In genomic region chr2:153478289-153479261, GRCh38 we compare ENCODE assay signal across 1 cellular context.
A peak's percentile ranks its signal among the peaks of the same experiment; 100 is the strongest.
TF ChIP-seq lines count a peak whose summit lies in the region.

Gene RPRM, minus strand, starts transcription at chr2:153478762. Its CDS starts 197 bp downstream, at chr2:153478565.

TF ChIP-seq in H1, 55 proteins besides CTCF, POLR2A, EP300 and RAD21 (continued from another document):
- TF ChIP-seq E2F6 (IDR thresholded peaks at IDR 0.05) (peak; percentile 78), SP1 (IDR thresholded peaks at IDR 0.05; ENCODE audit: low read depth, low read length) (0 out of 2 replicates have a peak, but pooled peaks have one; percentile 19), BCL11A (IDR thresholded peaks at IDR 0.05; ENCODE audit: low read depth in 2 of 2, low read length in 2 of 2) (no peak), SIN3A (conservative IDR thresholded peaks at IDR 0.05 in 1 of 2, IDR thresholded peaks at IDR 0.05 in 1 of 2; ENCODE audit: low read depth in 1 of 2, low read length in 2 of 2) (0 out of 4 replicates have a peak, but pooled peaks of 1 of the 2 experiments have one; percentile 4), TAF1 (IDR thresholded peaks at IDR 0.05; ENCODE audit: low read depth, low read length) (peak; percentile 45; the same call in 1 of the 2 replicates), HDAC2 (IDR thresholded peaks at IDR 0.05; ENCODE audit: borderline replicate concordance in 1 of 2, low read depth in 2 of 2, low read length in 2 of 2) (0 out of 4 replicates have a peak, but pooled peaks of 1 of the 2 experiments have one; percentile 16), RNF2 (IDR thresholded peaks at IDR 0.05; ENCODE audit: borderline replicate concordance, low read depth, low read length, missing control alignments, poor library complexity, severe bottlenecking) (peak; percentile 43), EZH2 (IDR thresholded peaks at IDR 0.05; ENCODE audit: low read depth, low read length, severe bottlenecking) (peak; percentile 47), ASH2L (IDR thresholded peaks at IDR 0.05; ENCODE audit: low read length) (peak; percentile 88), MAX (IDR thresholded peaks at IDR 0.05) (peak; percentile 31; the same call in 1 of the 2 replicates), POLR2AphosphoS5 (IDR thresholded peaks at IDR 0.05; ENCODE audit: low read depth, low read length) (no peak), KDM4A (IDR thresholded peaks at IDR 0.05; ENCODE audit: low read depth, low read length, severe bottlenecking) (peak; percentile 85), SIX5 (IDR thresholded peaks at IDR 0.05; ENCODE audit: low read depth, low read length) (no peak), CTBP2 (IDR thresholded peaks at IDR 0.05; ENCODE audit: borderline replicate concordance, insufficient read depth, insufficient read length, low read length) (peak; percentile 59), KDM1A (IDR thresholded peaks at IDR 0.05; ENCODE audit: borderline replicate concordance, low read length) (no peak; the same call in 1 of the 2 replicates), JUND (IDR thresholded peaks at IDR 0.05; ENCODE audit: low read length) (peak; percentile 45; the same call in 1 of the 2 replicates), YY1 (IDR thresholded peaks at IDR 0.05; ENCODE audit: low read depth, low read length) (0 out of 2 replicates have a peak, but pooled peaks have one; percentile 9), JUN (IDR thresholded peaks at IDR 0.05; ENCODE audit: low read depth, low read length) (no peak), RBBP5 (IDR thresholded peaks at IDR 0.05; ENCODE audit: borderline replicate concordance, low read depth, low read length) (peak; percentile 37; the same call in 1 of the 2 replicates), SP2 (IDR thresholded peaks at IDR 0.05; ENCODE audit: low read length) (no peak)
